1 cellular context compared by ENCODE assay signal in genomic region chr19:50328257-50329145, GRCh38.
TF ChIP-seq lines count a peak whose summit lies in the region.

No MANE protein-coding gene starts in this region.

TF ChIP-seq in A549, 52 proteins besides CTCF, POLR2A, EP300 and RAD21 (continued from another document):
- TF ChIP-seq MAX (IDR thresholded peaks at IDR 0.05), result peak; percentile 75
- TF ChIP-seq SMC3 (IDR thresholded peaks at IDR 0.05), result peak; percentile 80
- TF ChIP-seq FOSB (CRISPR knock-in tag; IDR thresholded peaks at IDR 0.05), result no peak
- TF ChIP-seq BCL3 (IDR thresholded peaks at IDR 0.05), result 0 out of 3 replicates have a peak, but pooled peaks have one; percentile 10
- no peak for TF ChIP-seq NFE2L2 (conservative IDR thresholded peaks at IDR 0.05; ENCODE audit: low read length)
- no peak for TF ChIP-seq HDAC2 (IDR thresholded peaks at IDR 0.05)
- no peak for TF ChIP-seq SREBF2 (IDR thresholded peaks at IDR 0.05)
- no peak for TF ChIP-seq BHLHE40 (IDR thresholded peaks at IDR 0.05; ENCODE audit: low read depth, low read length)
- TF ChIP-seq HOXB13 (CRISPR knock-in tag; IDR thresholded peaks at IDR 0.05; ENCODE audit: low read depth), result no peak
- 0 out of 2 replicates have a peak, but pooled peaks have one; percentile 34 for TF ChIP-seq RNF2 (IDR thresholded peaks at IDR 0.05; ENCODE audit: borderline replicate concordance, low read depth)
- TF ChIP-seq ZFP36 (IDR thresholded peaks at IDR 0.05; ENCODE audit: borderline replicate concordance, partially characterized antibody), result no peak
- TF ChIP-seq ATOH8 (CRISPR knock-in tag; IDR thresholded peaks at IDR 0.05; ENCODE audit: low read depth), result no peak
- TF ChIP-seq NPAS2 (CRISPR knock-in tag; IDR thresholded peaks at IDR 0.05; ENCODE audit: borderline replicate concordance), result no peak
- peak in 1 of 2 experiments; percentile 31; a peak in 1 of 5 replicates for TF ChIP-seq JUN (IDR thresholded peaks at IDR 0.05)
